In genomic region chrX:31708116-31708515, GRCh38 we compare ENCODE assay signal across 19 cellular contexts.
DNase-seq lines count a peak whose midpoint lies in the region; ATAC-seq and TF ChIP-seq lines count a peak whose summit lies in the region.
"Had no signal": no experiment of that assay in that cellular context is flagged by ENCODE, and none has a peak within 500 bp of the region (broad histone marks: within the 10 kb centered on the region; RNA-seq: fewer than 3 reads in every experiment).

No MANE protein-coding gene starts in this region.

- no peak for ATAC-seq in GM19395 (IDR thresholded peaks at IDR 0.05; ENCODE audit: unreplicated experiment)

- peak; percentile 71 for DNase-seq in NCI-H226
- DNase-seq in astrocyte of the hippocampus (ENCODE audit: low read depth, low spot score), result peak; percentile 3
- peak; percentile 7 for DNase-seq in fibroblast of pulmonary artery (ENCODE audit: low read depth)
- no peak for DNase-seq in NK-92 treated with Interleukin-12 subunit alpha and Interleukin-12 subunit beta, amount 100 ng/mL, for 24 hours (lab: John Stamatoyannopoulos, UW)
- DNase-seq in activated effector memory CD4-positive, alpha-beta T cell treated with anti-CD3 and anti-CD28 coated beads, Interleukin-2, amount 50 U/mL, for 16 hours, result no peak
- DNase-seq in Kasumi-1 (lab: John Stamatoyannopoulos, UW), result no peak
- DNase-seq: Calu3; CD8-positive, alpha-beta memory T cell; EL; GF-D8; NCI-H1105 treated with DMSO at 0.1 percent for 48 hours; NCI-H2029 treated with DMSO at 0.1 percent for 48 hours; NCI-H345; NCI-H524; NCI-H774; Peyer's patch had no signal

- TF ChIP-seq CTCF in fibroblast of pulmonary artery (IDR thresholded peaks at IDR 0.05; ENCODE audit: low read length, missing control alignments), result no peak

- H3K4me3 ChIP-seq in fibroblast of pulmonary artery (replicated peaks; ENCODE audit: low read depth, low read length), result no peak overlapping the region
- H3K4me3 ChIP-seq: BLaER1 treated with 17β-estradiol and CSF1 and Interleukin-3, amounts not matched to agents 10 nM and 100 nM; Peyer's patch; SJSA1 had no signal

Comparison
In these comparisons a context has a peak if more than half of its experiments do, and no peak if none do; other contexts are left out.
1. DNase-seq: peak in NCI-H226 (single experiment), astrocyte of the hippocampus (single experiment) and fibroblast of pulmonary artery (single experiment); none in NK-92 treated with Interleukin-12 subunit alpha and Interleukin-12 subunit beta, amount 100 ng/mL, for 24 hours (single experiment), activated effector memory CD4-positive, alpha-beta T cell treated with anti-CD3 and anti-CD28 coated beads, Interleukin-2, amount 50 U/mL, for 16 hours (single experiment) and Kasumi-1 (0 of 2).